Comparison of ENCODE assay signal across 1 cellular context in genomic region chr1:65412256-65412983, GRCh38.
TF ChIP-seq lines count a peak whose summit lies in the region.

No MANE protein-coding gene starts in this region.

TF ChIP-seq in K562, 482 proteins besides CTCF, POLR2A, EP300 and RAD21 (continued from another document and continues in another):
- TF ChIP-seq, protein P1, sequence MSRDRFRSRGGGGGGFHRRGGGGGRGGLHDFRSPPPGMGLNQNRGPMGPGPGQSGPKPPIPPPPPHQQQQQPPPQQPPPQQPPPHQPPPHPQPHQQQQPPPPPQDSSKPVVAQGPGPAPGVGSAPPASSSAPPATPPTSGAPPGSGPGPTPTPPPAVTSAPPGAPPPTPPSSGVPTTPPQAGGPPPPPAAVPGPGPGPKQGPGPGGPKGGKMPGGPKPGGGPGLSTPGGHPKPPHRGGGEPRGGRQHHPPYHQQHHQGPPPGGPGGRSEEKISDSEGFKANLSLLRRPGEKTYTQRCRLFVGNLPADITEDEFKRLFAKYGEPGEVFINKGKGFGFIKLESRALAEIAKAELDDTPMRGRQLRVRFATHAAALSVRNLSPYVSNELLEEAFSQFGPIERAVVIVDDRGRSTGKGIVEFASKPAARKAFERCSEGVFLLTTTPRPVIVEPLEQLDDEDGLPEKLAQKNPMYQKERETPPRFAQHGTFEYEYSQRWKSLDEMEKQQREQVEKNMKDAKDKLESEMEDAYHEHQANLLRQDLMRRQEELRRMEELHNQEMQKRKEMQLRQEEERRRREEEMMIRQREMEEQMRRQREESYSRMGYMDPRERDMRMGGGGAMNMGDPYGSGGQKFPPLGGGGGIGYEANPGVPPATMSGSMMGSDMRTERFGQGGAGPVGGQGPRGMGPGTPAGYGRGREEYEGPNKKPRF (IDR thresholded peaks at IDR 0.05; ENCODE audit: low read depth, low read length): no peak
- TF ChIP-seq MTF1 (CRISPR knock-in tag; IDR thresholded peaks at IDR 0.05; ENCODE audit: borderline replicate concordance) (no peak), ZEB2 (IDR thresholded peaks at IDR 0.05) (peak; percentile 78), KDM2B (CRISPR knock-in tag; IDR thresholded peaks at IDR 0.05) (no peak), REST (CRISPR knock-in tag; IDR thresholded peaks at IDR 0.05; ENCODE audit: low read depth) (no peak), SIRT6 (IDR thresholded peaks at IDR 0.05; ENCODE audit: low read depth, low read length) (no peak), NR3C1 (CRISPR knock-in tag; IDR thresholded peaks at IDR 0.05) (no peak), ZC3H11A (IDR thresholded peaks at IDR 0.05; ENCODE audit: low read depth, low read length) (no peak), PHF20 (IDR thresholded peaks at IDR 0.05; ENCODE audit: partially characterized antibody) (no peak), ZNF23 (CRISPR knock-in tag; IDR thresholded peaks at IDR 0.05) (no peak), ZNF134 (CRISPR knock-in tag; conservative IDR thresholded peaks at IDR 0.05) (no peak; the same call in 1 of the 2 replicates), GTF2E2 (tag; IDR thresholded peaks at IDR 0.05) (peak; percentile 89), ZNF146 (CRISPR knock-in tag; IDR thresholded peaks at IDR 0.05; ENCODE audit: unreplicated experiment) (no peak), NFATC3 (IDR thresholded peaks at IDR 0.05) (peak; percentile 34; the same call in 1 of the 2 replicates), ZNF24 (IDR thresholded peaks at IDR 0.05) (peak; percentile 31; the same call in 1 of the 2 replicates), ZNF41 (CRISPR knock-in tag; conservative IDR thresholded peaks at IDR 0.05) (no peak), POLR2G (IDR thresholded peaks at IDR 0.05; ENCODE audit: low read depth, low read length) (no peak), ZNF384 (IDR thresholded peaks at IDR 0.05; ENCODE audit: low read depth, low read length) (no peak), ZNF830 (CRISPR knock-in tag; IDR thresholded peaks at IDR 0.05) (no peak), ZNF239 (CRISPR knock-in tag; IDR thresholded peaks at IDR 0.05) (peak; percentile 46), ZNF778 (CRISPR knock-in tag; IDR thresholded peaks at IDR 0.05) (no peak), HEY1 (CRISPR knock-in tag; IDR thresholded peaks at IDR 0.05; ENCODE audit: borderline replicate concordance) (peak; percentile 86; the same call in 1 of the 2 replicates), DNMT1 (IDR thresholded peaks at IDR 0.05) (no peak), SLC30A9 (CRISPR knock-in tag; IDR thresholded peaks at IDR 0.05) (no peak), CXXC5 (CRISPR knock-in tag; IDR thresholded peaks at IDR 0.05) (peak; percentile 86), KLF10 (CRISPR knock-in tag; IDR thresholded peaks at IDR 0.05) (0 out of 2 replicates have a peak, but pooled peaks have one; percentile 10), ZNF316 (IDR thresholded peaks at IDR 0.05) (no peak), ZNF124 (CRISPR knock-in tag; IDR thresholded peaks at IDR 0.05) (no peak), RBM14 (IDR thresholded peaks at IDR 0.05; ENCODE audit: borderline replicate concordance, insufficient read depth, low read depth, low read length) (no peak), HSF4 (CRISPR knock-in tag; IDR thresholded peaks at IDR 0.05; ENCODE audit: borderline replicate concordance) (no peak), SMAD4 (CRISPR knock-in tag; conservative IDR thresholded peaks at IDR 0.05) (peak; percentile 94), ELF1 (tag; IDR thresholded peaks at IDR 0.05) (no peak), HBP1 (CRISPR knock-in tag; IDR thresholded peaks at IDR 0.05) (peak; percentile 80; the same call in 1 of the 2 replicates), IRF2 (CRISPR knock-in tag; IDR thresholded peaks at IDR 0.05) (no peak), RCOR1 (IDR thresholded peaks at IDR 0.05; ENCODE audit: borderline replicate concordance in 1 of 2, low read depth in 2 of 2, low read length in 2 of 2) (peak; percentile 17 to 95; a peak in 3 of 4 replicates), CHD1 (IDR thresholded peaks at IDR 0.05; ENCODE audit: low read length) (no peak), PTTG1 (tag; IDR thresholded peaks at IDR 0.05; ENCODE audit: low read depth) (no peak), HNRNPH1 (optimal IDR thresholded peaks at IDR 0.05; ENCODE audit: low read depth, low read length) (no peak), FOSL1 (tag; conservative IDR thresholded peaks at IDR 0.05) (peak; percentile 98)
- TF ChIP-seq, protein P2, sequence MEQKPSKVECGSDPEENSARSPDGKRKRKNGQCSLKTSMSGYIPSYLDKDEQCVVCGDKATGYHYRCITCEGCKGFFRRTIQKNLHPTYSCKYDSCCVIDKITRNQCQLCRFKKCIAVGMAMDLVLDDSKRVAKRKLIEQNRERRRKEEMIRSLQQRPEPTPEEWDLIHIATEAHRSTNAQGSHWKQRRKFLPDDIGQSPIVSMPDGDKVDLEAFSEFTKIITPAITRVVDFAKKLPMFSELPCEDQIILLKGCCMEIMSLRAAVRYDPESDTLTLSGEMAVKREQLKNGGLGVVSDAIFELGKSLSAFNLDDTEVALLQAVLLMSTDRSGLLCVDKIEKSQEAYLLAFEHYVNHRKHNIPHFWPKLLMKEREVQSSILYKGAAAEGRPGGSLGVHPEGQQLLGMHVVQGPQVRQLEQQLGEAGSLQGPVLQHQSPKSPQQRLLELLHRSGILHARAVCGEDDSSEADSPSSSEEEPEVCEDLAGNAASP (IDR thresholded peaks at IDR 0.05): no peak
- TF ChIP-seq, protein P3, sequence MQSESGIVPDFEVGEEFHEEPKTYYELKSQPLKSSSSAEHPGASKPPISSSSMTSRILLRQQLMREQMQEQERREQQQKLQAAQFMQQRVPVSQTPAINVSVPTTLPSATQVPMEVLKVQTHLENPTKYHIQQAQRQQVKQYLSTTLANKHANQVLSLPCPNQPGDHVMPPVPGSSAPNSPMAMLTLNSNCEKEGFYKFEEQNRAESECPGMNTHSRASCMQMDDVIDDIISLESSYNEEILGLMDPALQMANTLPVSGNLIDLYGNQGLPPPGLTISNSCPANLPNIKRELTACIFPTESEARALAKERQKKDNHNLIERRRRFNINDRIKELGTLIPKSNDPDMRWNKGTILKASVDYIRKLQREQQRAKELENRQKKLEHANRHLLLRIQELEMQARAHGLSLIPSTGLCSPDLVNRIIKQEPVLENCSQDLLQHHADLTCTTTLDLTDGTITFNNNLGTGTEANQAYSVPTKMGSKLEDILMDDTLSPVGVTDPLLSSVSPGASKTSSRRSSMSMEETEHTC (IDR thresholded peaks at IDR 0.05): peak; percentile 65
- TF ChIP-seq, protein P4, sequence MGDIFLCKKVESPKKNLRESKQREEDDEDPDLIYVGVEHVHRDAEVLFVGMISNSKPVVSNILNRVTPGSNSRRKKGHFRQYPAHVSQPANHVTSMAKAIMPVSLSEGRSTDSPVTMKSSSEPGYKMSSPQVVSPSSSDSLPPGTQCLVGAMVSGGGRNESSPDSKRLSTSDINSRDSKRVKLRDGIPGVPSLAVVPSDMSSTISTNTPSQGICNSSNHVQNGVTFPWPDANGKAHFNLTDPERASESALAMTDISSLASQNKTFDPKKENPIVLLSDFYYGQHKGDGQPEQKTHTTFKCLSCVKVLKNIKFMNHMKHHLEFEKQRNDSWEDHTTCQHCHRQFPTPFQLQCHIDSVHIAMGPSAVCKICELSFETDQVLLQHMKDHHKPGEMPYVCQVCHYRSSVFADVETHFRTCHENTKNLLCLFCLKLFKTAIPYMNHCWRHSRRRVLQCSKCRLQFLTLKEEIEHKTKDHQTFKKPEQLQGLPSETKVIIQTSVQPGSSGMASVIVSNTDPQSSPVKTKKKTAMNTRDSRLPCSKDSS (IDR thresholded peaks at IDR 0.05; ENCODE audit: low read depth, partially characterized antibody): no peak
- TF ChIP-seq, protein P5, sequence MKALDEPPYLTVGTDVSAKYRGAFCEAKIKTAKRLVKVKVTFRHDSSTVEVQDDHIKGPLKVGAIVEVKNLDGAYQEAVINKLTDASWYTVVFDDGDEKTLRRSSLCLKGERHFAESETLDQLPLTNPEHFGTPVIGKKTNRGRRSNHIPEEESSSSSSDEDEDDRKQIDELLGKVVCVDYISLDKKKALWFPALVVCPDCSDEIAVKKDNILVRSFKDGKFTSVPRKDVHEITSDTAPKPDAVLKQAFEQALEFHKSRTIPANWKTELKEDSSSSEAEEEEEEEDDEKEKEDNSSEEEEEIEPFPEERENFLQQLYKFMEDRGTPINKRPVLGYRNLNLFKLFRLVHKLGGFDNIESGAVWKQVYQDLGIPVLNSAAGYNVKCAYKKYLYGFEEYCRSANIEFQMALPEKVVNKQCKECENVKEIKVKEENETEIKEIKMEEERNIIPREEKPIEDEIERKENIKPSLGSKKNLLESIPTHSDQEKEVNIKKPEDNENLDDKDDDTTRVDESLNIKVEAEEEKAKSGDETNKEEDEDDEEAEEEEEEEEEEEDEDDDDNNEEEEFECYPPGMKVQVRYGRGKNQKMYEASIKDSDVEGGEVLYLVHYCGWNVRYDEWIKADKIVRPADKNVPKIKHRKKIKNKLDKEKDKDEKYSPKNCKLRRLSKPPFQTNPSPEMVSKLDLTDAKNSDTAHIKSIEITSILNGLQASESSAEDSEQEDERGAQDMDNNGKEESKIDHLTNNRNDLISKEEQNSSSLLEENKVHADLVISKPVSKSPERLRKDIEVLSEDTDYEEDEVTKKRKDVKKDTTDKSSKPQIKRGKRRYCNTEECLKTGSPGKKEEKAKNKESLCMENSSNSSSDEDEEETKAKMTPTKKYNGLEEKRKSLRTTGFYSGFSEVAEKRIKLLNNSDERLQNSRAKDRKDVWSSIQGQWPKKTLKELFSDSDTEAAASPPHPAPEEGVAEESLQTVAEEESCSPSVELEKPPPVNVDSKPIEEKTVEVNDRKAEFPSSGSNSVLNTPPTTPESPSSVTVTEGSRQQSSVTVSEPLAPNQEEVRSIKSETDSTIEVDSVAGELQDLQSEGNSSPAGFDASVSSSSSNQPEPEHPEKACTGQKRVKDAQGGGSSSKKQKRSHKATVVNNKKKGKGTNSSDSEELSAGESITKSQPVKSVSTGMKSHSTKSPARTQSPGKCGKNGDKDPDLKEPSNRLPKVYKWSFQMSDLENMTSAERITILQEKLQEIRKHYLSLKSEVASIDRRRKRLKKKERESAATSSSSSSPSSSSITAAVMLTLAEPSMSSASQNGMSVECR (CRISPR knock-in tag; IDR thresholded peaks at IDR 0.05): no peak
- TF ChIP-seq, protein P6, sequence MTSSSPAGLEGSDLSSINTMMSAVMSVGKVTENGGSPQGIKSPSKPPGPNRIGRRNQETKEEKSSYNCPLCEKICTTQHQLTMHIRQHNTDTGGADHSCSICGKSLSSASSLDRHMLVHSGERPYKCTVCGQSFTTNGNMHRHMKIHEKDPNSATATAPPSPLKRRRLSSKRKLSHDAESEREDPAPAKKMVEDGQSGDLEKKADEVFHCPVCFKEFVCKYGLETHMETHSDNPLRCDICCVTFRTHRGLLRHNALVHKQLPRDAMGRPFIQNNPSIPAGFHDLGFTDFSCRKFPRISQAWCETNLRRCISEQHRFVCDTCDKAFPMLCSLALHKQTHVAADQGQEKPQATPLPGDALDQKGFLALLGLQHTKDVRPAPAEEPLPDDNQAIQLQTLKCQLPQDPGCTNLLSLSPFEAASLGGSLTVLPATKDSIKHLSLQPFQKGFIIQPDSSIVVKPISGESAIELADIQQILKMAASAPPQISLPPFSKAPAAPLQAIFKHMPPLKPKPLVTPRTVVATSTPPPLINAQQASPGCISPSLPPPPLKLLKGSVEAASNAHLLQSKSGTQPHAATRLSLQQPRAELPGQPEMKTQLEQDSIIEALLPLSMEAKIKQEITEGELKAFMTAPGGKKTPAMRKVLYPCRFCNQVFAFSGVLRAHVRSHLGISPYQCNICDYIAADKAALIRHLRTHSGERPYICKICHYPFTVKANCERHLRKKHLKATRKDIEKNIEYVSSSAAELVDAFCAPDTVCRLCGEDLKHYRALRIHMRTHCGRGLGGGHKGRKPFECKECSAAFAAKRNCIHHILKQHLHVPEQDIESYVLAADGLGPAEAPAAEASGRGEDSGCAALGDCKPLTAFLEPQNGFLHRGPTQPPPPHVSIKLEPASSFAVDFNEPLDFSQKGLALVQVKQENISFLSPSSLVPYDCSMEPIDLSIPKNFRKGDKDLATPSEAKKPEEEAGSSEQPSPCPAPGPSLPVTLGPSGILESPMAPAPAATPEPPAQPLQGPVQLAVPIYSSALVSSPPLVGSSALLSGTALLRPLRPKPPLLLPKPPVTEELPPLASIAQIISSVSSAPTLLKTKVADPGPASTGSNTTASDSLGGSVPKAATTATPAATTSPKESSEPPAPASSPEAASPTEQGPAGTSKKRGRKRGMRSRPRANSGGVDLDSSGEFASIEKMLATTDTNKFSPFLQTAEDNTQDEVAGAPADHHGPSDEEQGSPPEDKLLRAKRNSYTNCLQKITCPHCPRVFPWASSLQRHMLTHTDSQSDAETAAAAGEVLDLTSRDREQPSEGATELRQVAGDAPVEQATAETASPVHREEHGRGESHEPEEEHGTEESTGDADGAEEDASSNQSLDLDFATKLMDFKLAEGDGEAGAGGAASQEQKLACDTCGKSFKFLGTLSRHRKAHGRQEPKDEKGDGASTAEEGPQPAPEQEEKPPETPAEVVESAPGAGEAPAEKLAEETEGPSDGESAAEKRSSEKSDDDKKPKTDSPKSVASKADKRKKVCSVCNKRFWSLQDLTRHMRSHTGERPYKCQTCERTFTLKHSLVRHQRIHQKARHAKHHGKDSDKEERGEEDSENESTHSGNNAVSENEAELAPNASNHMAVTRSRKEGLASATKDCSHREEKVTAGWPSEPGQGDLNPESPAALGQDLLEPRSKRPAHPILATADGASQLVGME (CRISPR knock-in tag; IDR thresholded peaks at IDR 0.05): no peak
